In the genomic region with DNA sequence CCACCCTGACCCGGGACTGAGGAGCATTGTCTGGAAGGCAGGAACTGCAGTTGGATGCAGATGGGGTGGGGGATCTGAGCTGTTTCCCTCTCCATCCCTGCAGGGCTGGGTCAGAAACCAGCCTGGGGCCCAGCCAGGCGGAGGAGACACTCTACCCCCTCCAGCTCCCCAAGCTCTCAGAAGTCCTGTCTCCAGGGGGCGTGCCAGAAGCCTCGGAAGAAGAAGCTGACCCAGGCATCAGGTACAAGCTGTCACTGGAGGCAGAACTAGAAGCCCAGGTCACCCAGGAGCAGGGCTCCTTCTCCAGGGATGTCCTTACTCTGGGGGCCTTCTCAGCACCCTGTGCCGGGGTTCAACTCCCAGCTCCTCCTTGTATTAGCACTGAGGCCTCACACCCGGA, we compare ENCODE assay signal across 1 cellular context.
TF ChIP-seq lines count a peak whose summit lies in the region.

No MANE protein-coding gene starts in this region.

TF ChIP-seq in HEK293, 187 proteins besides CTCF, POLR2A, EP300 and RAD21 (continued from another document):
- no peak for TF ChIP-seq ZNF48 (tag by site-specific recombination; IDR thresholded peaks at IDR 0.05)
TF ChIP-seq in HEK293: peak in this region for 1.
